Comparison of ENCODE assay signal across 8 cellular contexts in genomic region chr12:6452908-6453630, GRCh38. TPM values are rescaled to one million over a fixed set of nuclear protein-coding genes. Genes with fewer than 3 reads are reported as not detected.
DNase-seq lines count a peak whose midpoint lies in the region; ATAC-seq, FAIRE-seq and TF ChIP-seq lines count a peak whose summit lies in the region.

No MANE protein-coding gene starts in this region.

- DNase-seq in cardiac muscle cell (ENCODE audit: low read depth in 1 of 2, low spot score in 1 of 2): no peak
- no peak for DNase-seq in effector CD8-positive, alpha-beta T cell (lab: John Stamatoyannopoulos, UW)
- DNase-seq in RCC 7860 (ENCODE audit: low spot score): no peak
- DNase-seq in NCI-H524 (lab: John Stamatoyannopoulos, UW): no peak

- peak overlapping the region; percentile 94 to 99 (median 94) for H3K9ac ChIP-seq in skeletal muscle tissue (ENCODE audit: low read depth in 1 of 3, low read length in 3 of 3)

- H3K27me3 ChIP-seq in cardiac muscle cell (no peaks in the 10 kb centered on the region), skeletal muscle tissue (ENCODE audit: control insufficient read depth in 3 of 3, insufficient read depth in 3 of 3, low read length in 3 of 3) (no peaks in the 10 kb centered on the region)

- H3K9me3 ChIP-seq in cardiac muscle cell (ENCODE audit: low read depth) (no peaks in the 10 kb centered on the region), skeletal muscle tissue (ENCODE audit: control insufficient read depth in 3 of 3, low read length in 3 of 3) (no peaks in the 10 kb centered on the region)

- H3K4me3 ChIP-seq in GM12875 (ENCODE audit: low read depth, low read length) (peak overlapping the region; percentile 83), cardiac muscle cell (no peak overlapping the region), skeletal muscle tissue (ENCODE audit: low read length in 3 of 3) (peak overlapping the region; percentile 90 to 99 (median 97))

- TF ChIP-seq CTCF in GM12875 (IDR thresholded peaks at IDR 0.05; ENCODE audit: borderline replicate concordance, insufficient read depth, low read depth, low read length) (no peak), VCaP (conservative IDR thresholded peaks at IDR 0.05) (no peak), cardiac muscle cell (IDR thresholded peaks at IDR 0.05; ENCODE audit: low read depth, low read length) (no peak)

- ATAC-seq in HG03460 (IDR thresholded peaks at IDR 0.05; ENCODE audit: unreplicated experiment): no peak

- FAIRE-seq in RCC 7860 (lab: Jason Lieb, UNC): no peak

- H3K4me1 ChIP-seq in cardiac muscle cell (ENCODE audit: low read depth) (peaks cover 24% of the 10 kb centered on the region), skeletal muscle tissue (ENCODE audit: control insufficient read depth in 3 of 3, insufficient read depth in 3 of 3, low read length in 3 of 3) (peaks cover 26 to 37% (median 29%) of the 10 kb centered on the region in 3 donors)

- H3K36me3 ChIP-seq in cardiac muscle cell (no peaks in the 10 kb centered on the region), skeletal muscle tissue (ENCODE audit: control insufficient read depth in 3 of 3, insufficient read depth in 3 of 3, low read length in 3 of 3) (peaks cover 24 to 38% (median 28%) of the 10 kb centered on the region in 3 donors)

- H3K27ac ChIP-seq in VCaP: peak overlapping the region; percentile 99
- peak overlapping the region; percentile 92 for H3K27ac ChIP-seq in cardiac muscle cell
- H3K27ac ChIP-seq in skeletal muscle tissue (ENCODE audit: low read depth, low read length): peak overlapping the region; percentile 96

RNA-seq across cellular contexts. Expression of gene TAPBPL, which starts 1.2 kb away (rescaled TPM):
- total RNA-seq in cardiac muscle cell: 2.8 and 3.4 TPM in 2 replicates
- 1.5 and 3.3 TPM in 2 replicates for polyA plus RNA-seq in cardiac muscle cell
- total RNA-seq in skeletal muscle tissue: 4.2 TPM

RNA-seq across cellular contexts. Expression of gene CD27, which starts 8.3 kb away (rescaled TPM):
- total RNA-seq in cardiac muscle cell (not detected in 2 replicates), skeletal muscle tissue (not detected)
- polyA plus RNA-seq in cardiac muscle cell: 0.32 and 0.35 TPM in 2 replicates

RNA-seq across cellular contexts. Expression of gene VAMP1, which starts 17.4 kb away (rescaled TPM):
- total RNA-seq in cardiac muscle cell: 15.1 and 17.7 TPM in 2 replicates
- 14.9 and 28.4 TPM in 2 replicates for polyA plus RNA-seq in cardiac muscle cell
- 2.6 TPM for total RNA-seq in skeletal muscle tissue

RNA-seq across cellular contexts. Expression of gene MRPL51, which starts 40.0 kb away (rescaled TPM):
- total RNA-seq in cardiac muscle cell: 75.1 and 104 TPM in 2 replicates
- polyA plus RNA-seq in cardiac muscle cell: 279 and 308 TPM in 2 replicates
- total RNA-seq in skeletal muscle tissue: 141 TPM

RNA-seq across cellular contexts. Expression of gene NCAPD2, which starts 40.8 kb away (rescaled TPM):
- total RNA-seq in cardiac muscle cell (134 and 156 TPM in 2 replicates), skeletal muscle tissue (23.0 TPM)
- 20.2 and 70.7 TPM in 2 replicates for polyA plus RNA-seq in cardiac muscle cell
